ENCODE assay signal across 8 cellular contexts in the genomic region with DNA sequence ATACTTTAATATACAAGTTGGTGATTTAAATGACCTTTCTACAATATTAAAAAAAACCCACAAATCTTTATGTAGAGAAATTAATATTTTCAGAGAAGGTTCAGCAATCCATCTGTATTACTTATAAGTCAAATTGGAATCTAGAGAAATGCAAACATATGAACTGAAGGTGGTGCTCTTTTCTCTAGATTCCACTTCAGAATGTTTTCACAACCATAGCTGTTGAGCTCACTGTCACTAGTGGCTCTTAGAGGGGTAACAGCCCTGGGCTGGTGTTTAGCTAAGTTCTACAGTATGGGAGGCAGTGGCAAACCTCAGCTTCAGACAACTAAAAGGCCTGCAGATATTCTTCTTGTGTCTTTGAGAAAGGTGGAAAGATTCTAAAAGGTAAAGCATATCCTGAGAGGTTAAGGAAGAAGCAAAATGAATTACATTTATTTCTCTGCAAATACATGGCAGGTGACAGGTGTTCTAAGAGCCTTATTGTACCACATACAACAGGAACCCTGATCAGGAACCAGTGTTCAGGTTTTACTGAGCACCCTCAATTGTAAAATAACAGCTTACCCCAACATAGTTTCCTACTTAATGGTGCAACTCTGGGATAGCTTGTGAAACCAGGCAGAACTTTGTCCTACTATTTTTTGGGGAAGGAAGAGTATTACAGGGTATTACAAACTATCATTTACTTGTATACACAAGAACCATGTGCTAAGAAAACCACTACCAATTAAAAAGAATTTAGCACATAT. TPM values are rescaled to one million over a fixed set of nuclear protein-coding genes. Genes with fewer than 3 reads are reported as not detected.
DNase-seq lines count a peak whose midpoint lies in the region; ATAC-seq and FAIRE-seq lines count a peak whose summit lies in the region.

No MANE protein-coding gene starts in this region.

- ATAC-seq in activated T-helper 17 cell treated with anti-CD3 and anti-CD28 coated beads, Interleukin-2, amount 50 U/mL, for 72 hours (replicated peaks), result no peak
- ATAC-seq in HG02798 (IDR thresholded peaks at IDR 0.05; ENCODE audit: poor library complexity, unreplicated experiment) (no peak), GM21447 (IDR thresholded peaks at IDR 0.05; ENCODE audit: unreplicated experiment) (no peak)

- no peak for FAIRE-seq in HTR-8/SVneo (lab: Jason Lieb, UNC)

- DNase-seq in COLO829 (ENCODE audit: low spot score) (peak; percentile 29), HTR-8/SVneo (ENCODE audit: insufficient read length, low spot score) (peak; percentile 42), kidney tubule cell (ENCODE audit: low spot score) (peak; percentile 36), NCI-H187 treated with DMSO at 0.1 percent for 48 hours (lab: John Stamatoyannopoulos, UW) (no peak), NCI-H2107 treated with DMSO at 0.1 percent for 48 hours (lab: John Stamatoyannopoulos, UW; ENCODE audit: unreplicated experiment) (no peak)

- no peaks in the 10 kb centered on the region for H3K9me3 Mint-ChIP-seq in activated T-helper 17 cell treated with anti-CD3 and anti-CD28 coated beads, Interleukin-2, amount 50 U/mL, for 72 hours

- peaks cover 67% of the 10 kb centered on the region for H3K36me3 Mint-ChIP-seq in activated T-helper 17 cell treated with anti-CD3 and anti-CD28 coated beads, Interleukin-2, amount 50 U/mL, for 72 hours (ENCODE audit: low read depth)

- no peaks in the 10 kb centered on the region for H3K4me1 Mint-ChIP-seq in activated T-helper 17 cell treated with anti-CD3 and anti-CD28 coated beads, Interleukin-2, amount 50 U/mL, for 72 hours

- H3K4me3 Mint-ChIP-seq in activated T-helper 17 cell treated with anti-CD3 and anti-CD28 coated beads, Interleukin-2, amount 50 U/mL, for 72 hours, result no peak overlapping the region

- peak overlapping the region; percentile 77 for H3K27ac Mint-ChIP-seq in activated T-helper 17 cell treated with anti-CD3 and anti-CD28 coated beads, Interleukin-2, amount 50 U/mL, for 72 hours

- no peaks in the 10 kb centered on the region for H3K27me3 Mint-ChIP-seq in activated T-helper 17 cell treated with anti-CD3 and anti-CD28 coated beads, Interleukin-2, amount 50 U/mL, for 72 hours

RNA-seq across cellular contexts. Expression of gene SAMHD1, which starts 56.6 kb away (rescaled TPM):
- total RNA-seq in activated T-helper 17 cell treated with anti-CD3 and anti-CD28 coated beads, Interleukin-2, amount 50 U/mL, for 72 hours, result 100 to 1,000 TPM in 1 of 2 donors, 10 to 100 TPM in 1; 64.6 to 140 TPM

Comparison
In these comparisons a context has a peak if more than half of its experiments do, and no peak if none do; other contexts are left out.
1. DNase-seq: peak in COLO829 (single experiment), HTR-8/SVneo (single experiment) and kidney tubule cell (single experiment); none in NCI-H187 treated with DMSO at 0.1 percent for 48 hours (single experiment) and NCI-H2107 treated with DMSO at 0.1 percent for 48 hours (single experiment).